ENCODE assay signal across 8 cellular contexts in the genomic region with DNA sequence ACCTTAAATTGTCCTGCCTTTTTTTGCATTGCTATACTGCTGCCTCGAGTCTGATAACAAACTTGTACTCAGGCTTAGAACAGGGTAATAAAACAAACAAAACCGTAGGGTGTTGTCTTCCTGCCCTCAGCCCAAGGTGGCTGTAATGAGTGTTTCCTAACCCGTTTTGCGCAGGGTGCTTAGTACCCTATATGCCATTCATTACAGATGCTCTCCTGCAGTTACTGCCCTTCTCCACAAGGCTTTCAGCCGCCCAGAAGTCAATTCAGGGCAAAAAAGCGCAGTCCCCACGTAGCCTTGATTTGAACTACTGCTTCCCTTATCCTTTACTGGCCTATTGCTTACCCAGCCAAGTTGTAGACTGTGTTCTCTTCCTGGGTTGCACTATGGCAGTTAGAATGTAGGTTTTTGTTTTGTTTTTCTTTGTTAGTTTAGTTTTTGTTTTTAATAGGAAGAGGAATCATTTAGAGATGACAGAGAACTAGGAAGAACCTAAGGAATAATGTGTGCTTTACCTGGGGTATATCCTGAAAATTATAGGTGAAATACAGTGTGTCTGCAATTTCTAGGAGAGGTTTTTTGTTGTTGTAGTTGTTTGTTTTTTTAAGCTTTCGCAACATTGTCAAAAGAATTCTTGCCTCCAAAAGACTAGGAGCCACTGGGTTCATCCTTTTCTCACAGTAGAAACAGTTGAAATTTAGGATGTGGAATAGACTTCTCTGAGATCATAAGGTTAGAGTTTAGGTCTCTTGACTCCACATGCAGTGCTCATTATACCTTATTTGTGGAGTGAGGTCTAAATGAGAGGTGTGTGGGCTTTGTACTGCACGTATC. TPM values are rescaled to one million over a fixed set of nuclear protein-coding genes. Genes with fewer than 3 reads are reported as not detected.
DNase-seq lines count a peak whose midpoint lies in the region; ATAC-seq and TF ChIP-seq lines count a peak whose summit lies in the region.

No MANE protein-coding gene starts in this region.

- intact Hi-C loops in left colon (cut with DNase I, micrococcal nuclease): no loop called here

- ATAC-seq in HG02623 (IDR thresholded peaks at IDR 0.05; ENCODE audit: unreplicated experiment) (peak; percentile 57), left colon (peak; percentile 53)
- ATAC-seq in central memory CD8-positive, alpha-beta T cell (replicated peaks; ENCODE audit: extremely low read depth, poor library complexity, severe bottlenecking): peak; percentile 79

- no peaks in the 10 kb centered on the region for H3K27me3 ChIP-seq in WERI-Rb-1 (ENCODE audit: insufficient read depth, low read depth, severe bottlenecking)

- H3K9me3 Mint-ChIP-seq in central memory CD8-positive, alpha-beta T cell: no peaks in the 10 kb centered on the region

- H3K27me3 Mint-ChIP-seq in central memory CD8-positive, alpha-beta T cell: no peaks in the 10 kb centered on the region

- no peak for TF ChIP-seq POLR2A in NB4 (IDR thresholded peaks at IDR 0.05; ENCODE audit: extremely low read depth, insufficient read length)

- H3K36me3 ChIP-seq in WERI-Rb-1: peaks cover 36% of the 10 kb centered on the region

- no peak overlapping the region for H3K27ac ChIP-seq in WERI-Rb-1

- H3K4me1 Mint-ChIP-seq in central memory CD8-positive, alpha-beta T cell: peaks cover 55% of the 10 kb centered on the region

- DNase-seq in NCI-H187 treated with DMSO at 0.1 percent for 48 hours (lab: John Stamatoyannopoulos, UW) (peak; percentile 3), NCI-H187 (lab: John Stamatoyannopoulos, UW) (no peak), NB4 (ENCODE audit: low read depth) (peak; percentile 90), WERI-Rb-1 (peak; percentile 63), left colon (peak; percentile 48 to 49)
- peak; percentile 35 to 47 for DNase-seq in central memory CD8-positive, alpha-beta T cell (ENCODE audit: low spot score in 2 of 2)
- DNase-seq in stimulated activated CD4-positive, alpha-beta T cell treated with anti-CD3 and anti-CD28 coated beads, Interleukin-4, amount 100 ng/mL, for 24 hours: peak; percentile 63

- peak overlapping the region; percentile 80 for H3K27ac Mint-ChIP-seq in central memory CD8-positive, alpha-beta T cell (ENCODE audit: low read depth)

- no peaks in the 10 kb centered on the region for H3K9me3 ChIP-seq in WERI-Rb-1 (ENCODE audit: severe bottlenecking)

- H3K4me3 ChIP-seq in NB4 (ENCODE audit: low read depth, low read length) (peak overlapping the region; percentile 100), WERI-Rb-1 (ENCODE audit: low read depth, low read length) (peak overlapping the region; percentile 52)

- peak overlapping the region; percentile 76 for H3K4me3 Mint-ChIP-seq in central memory CD8-positive, alpha-beta T cell

- TF ChIP-seq CTCF in NB4 (IDR thresholded peaks at IDR 0.05; ENCODE audit: low read depth, low read length) (peak; percentile 63), WERI-Rb-1 (IDR thresholded peaks at IDR 0.05; ENCODE audit: low read depth, low read length) (peak; percentile 54)

- H3K36me3 Mint-ChIP-seq in central memory CD8-positive, alpha-beta T cell (ENCODE audit: insufficient read depth): peaks cover 25% of the 10 kb centered on the region

RNA-seq across cellular contexts. Expression of a gene that starts 1.3 kb away (rescaled TPM):
- total RNA-seq in left colon: 10 to 100 TPM; 22.2 to 34.0 TPM

RNA-seq across cellular contexts. Expression of a gene that starts 1.4 kb away (rescaled TPM):
- 1 to 10 TPM; 2.6 to 4.0 TPM for total RNA-seq in left colon

RNA-seq across cellular contexts. Expression of a gene that starts 41.3 kb away (rescaled TPM):
- total RNA-seq in left colon: 1,000 to 10,000 TPM in 1 of 2 donors, 100 to 1,000 TPM in 1; 940 to 1,067 TPM

RNA-seq across cellular contexts. Expression of a gene that starts 57.3 kb away (rescaled TPM):
- 1 to 10 TPM; 4.2 to 4.7 TPM for total RNA-seq in left colon

Comparison
In these comparisons a context has a peak if more than half of its experiments do, and no peak if none do; other contexts are left out.
1. DNase-seq: peak in NCI-H187 treated with DMSO at 0.1 percent for 48 hours (single experiment), NB4 (single experiment), WERI-Rb-1 (single experiment), central memory CD8-positive, alpha-beta T cell (2 of 2), left colon (2 of 2) and stimulated activated CD4-positive, alpha-beta T cell treated with anti-CD3 and anti-CD28 coated beads, Interleukin-4, amount 100 ng/mL, for 24 hours (single experiment); none in NCI-H187 (0 of 2).
2. Peak in every context shown above with its lines, with median percentiles within 50 percentile points of each other: ATAC-seq.